9 cellular contexts compared by ENCODE assay signal in genomic region chr6:159106627-159107241, GRCh38.
DNase-seq lines count a peak whose midpoint lies in the region; ATAC-seq and TF ChIP-seq lines count a peak whose summit lies in the region.
"Had no signal": no experiment of that assay in that cellular context is flagged by ENCODE, and none has a peak within 500 bp of the region (broad histone marks: within the 10 kb centered on the region; RNA-seq: fewer than 3 reads in every experiment).

No MANE protein-coding gene starts in this region.

- peak overlapping the region; percentile 74 to 86 (median 83) for H3K4me3 Mint-ChIP-seq in CD4-positive, alpha-beta memory T cell
- H3K4me3 Mint-ChIP-seq in glutamatergic neuron (ENCODE audit: unreplicated experiment) = no peak overlapping the region

- H3K27ac ChIP-seq in CD4-positive, alpha-beta memory T cell (ENCODE audit: low read depth, low read length) = peak overlapping the region; percentile 90
- H3K27ac ChIP-seq in prostate gland = no peak overlapping the region
- no peak overlapping the region for H3K27ac ChIP-seq in aorta (ENCODE audit: low read depth in 1 of 2, low read length in 2 of 2)
- H3K27ac ChIP-seq: KMS-11 had no signal

- no peaks in the 10 kb centered on the region for H3K27me3 Mint-ChIP-seq in CD4-positive, alpha-beta memory T cell
- H3K27me3 Mint-ChIP-seq in glutamatergic neuron (ENCODE audit: unreplicated experiment) = peaks cover 2% of the 10 kb centered on the region

- peaks cover 82% of the 10 kb centered on the region for H3K4me1 ChIP-seq in CD4-positive, alpha-beta memory T cell (ENCODE audit: insufficient read depth, low read length)
- H3K4me1 ChIP-seq in prostate gland (replicated peaks) (no peaks in the 10 kb centered on the region), aorta (ENCODE audit: control insufficient read depth in 1 of 2, insufficient read depth in 2 of 2, low read length in 2 of 2) (no peaks in the 10 kb centered on the region)

- intact Hi-C loops in CD4-positive, alpha-beta memory T cell (cut with micrococcal nuclease) = no loop called here
- intact Hi-C loops in prostate gland (cut with DNase I) = loop anchor here (10.0 kb wide), 2 partner anchors 102 to 402 kb away; partner anchors contain the start of gene RSPH3
- intact Hi-C loops in aorta (cut with DNase I) = no loop called here

- CTCF ChIA-PET in CD4-positive, alpha-beta memory T cell (lab: Charles Lee; ENCODE audit: partially characterized antibody) = interaction anchor here (1.0 to 15.8 kb wide), 12 partner anchors 10 to 96 kb away, joined by 3 to 676 read pairs (median 5); partner anchors contain the start of genes RSPH3 and TAGAP

- TF ChIP-seq CTCF in glutamatergic neuron (IDR thresholded peaks at IDR 0.05; ENCODE audit: partially characterized antibody, unreplicated experiment) = no peak
- no peak for TF ChIP-seq CTCF in prostate gland (IDR thresholded peaks at IDR 0.05)

- no peaks in the 10 kb centered on the region for H3K36me3 Mint-ChIP-seq in CD4-positive, alpha-beta memory T cell
- no peaks in the 10 kb centered on the region for H3K36me3 Mint-ChIP-seq in glutamatergic neuron (ENCODE audit: unreplicated experiment)

- H3K36me3 ChIP-seq in CD4-positive, alpha-beta memory T cell (ENCODE audit: insufficient read depth, low read length) = no peaks in the 10 kb centered on the region
- H3K36me3 ChIP-seq in prostate gland (no peaks in the 10 kb centered on the region), aorta (ENCODE audit: control insufficient read depth in 1 of 2, insufficient read depth in 2 of 2, low read length in 1 of 2) (no peaks in the 10 kb centered on the region)

- H3K4me3 ChIP-seq in CD4-positive, alpha-beta memory T cell (ENCODE audit: low read length in 2 of 2) = peak overlapping the region; percentile 29 to 62
- H3K4me3 ChIP-seq in prostate gland (peak overlapping the region in 1 of 2 donors; percentile 2), aorta (ENCODE audit: low read length in 2 of 2) (no peak overlapping the region)

- peaks cover 63 to 92% (median 69%) of the 10 kb centered on the region in 4 donors for H3K4me1 Mint-ChIP-seq in CD4-positive, alpha-beta memory T cell
- H3K4me1 Mint-ChIP-seq in glutamatergic neuron (ENCODE audit: low read depth, unreplicated experiment) = peaks cover 23% of the 10 kb centered on the region

- WGBS in prostate gland = 31% methylated on average over 7 of the region's 7 CpGs
- WGBS in aorta, 2 donors = 52 to 54% methylated on average over 7 of the region's 7 CpGs

- no peaks in the 10 kb centered on the region for H3K9me3 Mint-ChIP-seq in CD4-positive, alpha-beta memory T cell
- H3K9me3 Mint-ChIP-seq in glutamatergic neuron (ENCODE audit: unreplicated experiment) = no peaks in the 10 kb centered on the region

- TF ChIP-seq POLR2A in prostate gland (IDR thresholded peaks at IDR 0.05) = no peak

- POLR2A ChIA-PET in CD4-positive, alpha-beta memory T cell (lab: Charles Lee; ENCODE audit: partially characterized antibody) = interaction anchor here (0.6 to 19.6 kb wide), 23 partner anchors 7 to 462 kb away, joined by 3 to 646 read pairs (median 7); partner anchors contain the start of genes DYNLT1, RSPH3 and TAGAP

- peak; percentile 91 to 95 (median 93) for DNase-seq in CD4-positive, alpha-beta memory T cell
- DNase-seq in RPMI8226 = peak; percentile 81
- peak; percentile 81 to 84 for DNase-seq in activated T-helper 1 cell treated with anti-CD3 and anti-CD28 coated beads, Interleukin-2, amount 50 U/mL, for 16 hours (ENCODE audit: low read depth in 1 of 2, low spot score in 1 of 2)
- peak; percentile 78 for DNase-seq in glutamatergic neuron
- DNase-seq in prostate gland (ENCODE audit: low spot score) = peak; percentile 50
- peak in 1 of 2 donors; percentile 73 for DNase-seq in aorta

- no peaks in the 10 kb centered on the region for H3K9me3 ChIP-seq in CD4-positive, alpha-beta memory T cell (ENCODE audit: control insufficient read depth in 1 of 2, low read length in 2 of 2)
- H3K9me3 ChIP-seq in prostate gland = no peaks in the 10 kb centered on the region
- no peaks in the 10 kb centered on the region for H3K9me3 ChIP-seq in aorta (ENCODE audit: control insufficient read depth, low read length)

- ATAC-seq in GM19372 (IDR thresholded peaks at IDR 0.05; ENCODE audit: low read depth, unreplicated experiment) (peak; percentile 91), HG03460 (IDR thresholded peaks at IDR 0.05; ENCODE audit: unreplicated experiment) (peak; percentile 88), aorta (ENCODE audit: low FRiP score) (peak; percentile 56)

- no peaks in the 10 kb centered on the region for H3K27me3 ChIP-seq in CD4-positive, alpha-beta memory T cell (ENCODE audit: insufficient read depth, low read length)
- H3K27me3 ChIP-seq in prostate gland (replicated peaks; ENCODE audit: insufficient read depth) = no peaks in the 10 kb centered on the region
- no peaks in the 10 kb centered on the region for H3K27me3 ChIP-seq in aorta (ENCODE audit: control insufficient read depth in 1 of 2, insufficient read depth in 2 of 2, low read length in 1 of 2)

- H3K27ac Mint-ChIP-seq in CD4-positive, alpha-beta memory T cell = peak overlapping the region; percentile 92 to 97 (median 94)
- no peak overlapping the region for H3K27ac Mint-ChIP-seq in glutamatergic neuron (ENCODE audit: unreplicated experiment)

Comparison
In these comparisons a context has a peak if more than half of its experiments do, and no peak if none do; other contexts are left out.
1. H3K4me3 ChIP-seq: peak in CD4-positive, alpha-beta memory T cell (2 of 2); none in aorta (0 of 2).
2. Peak in every context shown above with its lines, with median percentiles within 50 percentile points of each other: ATAC-seq.